In genomic region chr10:4632757-4633156, GRCh38 we compare ENCODE assay signal across 24 cellular contexts.
A peak's percentile ranks its signal among the peaks of the same experiment; 100 is the strongest.
DNase-seq lines count a peak whose midpoint lies in the region; ATAC-seq and TF ChIP-seq lines count a peak whose summit lies in the region.
"Had no signal": no experiment of that assay in that cellular context is flagged by ENCODE, and none has a peak within 500 bp of the region (broad histone marks: within the 10 kb centered on the region; RNA-seq: fewer than 3 reads in every experiment).

No MANE protein-coding gene starts in this region.

- no peaks in the 10 kb centered on the region for H3K36me3 Mint-ChIP-seq in Calu3 (ENCODE audit: insufficient read depth, unreplicated experiment)

- H2BK12ac ChIP-seq in trophoblast cell (ENCODE audit: low read length): peak overlapping the region; percentile 93

- in situ Hi-C loops in Panc1 (cut with HindIII; ENCODE audit: low pct_unique_long_range_greater_than_20kb, low sequenced_read_pairs): no loop called here

- H3K14ac ChIP-seq in trophoblast cell (ENCODE audit: low read length): peak overlapping the region; percentile 77

- peak overlapping the region; percentile 78 for H4K8ac ChIP-seq in trophoblast cell (ENCODE audit: low read depth, low read length)

- H3K27me3 Mint-ChIP-seq in Calu3 (ENCODE audit: unreplicated experiment): no peaks in the 10 kb centered on the region

- H4K12ac ChIP-seq in trophoblast cell (ENCODE audit: low read depth, low read length): peak overlapping the region; percentile 31

- H3K4me1 ChIP-seq in Panc1 (ENCODE audit: control insufficient read depth, insufficient read depth, low read length) (no peaks in the 10 kb centered on the region), right cardiac atrium (ENCODE audit: control insufficient read depth, insufficient read depth, low read length) (no peaks in the 10 kb centered on the region), trophoblast cell (ENCODE audit: control insufficient read depth in 1 of 2, insufficient read depth in 2 of 2, low read length in 2 of 2) (peaks cover 7 to 11% of the 10 kb centered on the region in 2 experiments)
- H3K4me1 ChIP-seq: SJCRH30 had no signal

- H2BK5ac ChIP-seq in trophoblast cell (ENCODE audit: low read depth, low read length, poor library complexity): peak overlapping the region; percentile 54

- no peak overlapping the region for H3K23ac ChIP-seq in trophoblast cell (ENCODE audit: low read length)

- H3K4me3 Mint-ChIP-seq in Calu3 (ENCODE audit: low read depth, unreplicated experiment): no peak overlapping the region
- H3K4me3 Mint-ChIP-seq: CD8-positive, alpha-beta memory T cell had no signal

- peaks cover 15% of the 10 kb centered on the region for H3K4me1 Mint-ChIP-seq in Calu3 (ENCODE audit: low read depth, unreplicated experiment)
- H3K4me1 Mint-ChIP-seq: CD8-positive, alpha-beta memory T cell had no signal

- peaks cover 9% of the 10 kb centered on the region for H3K79me1 ChIP-seq in trophoblast cell (ENCODE audit: low read length)

- ATAC-seq in Panc1 (no peak), right cardiac atrium (peak; percentile 52 to 81), GM18870 (IDR thresholded peaks at IDR 0.05; ENCODE audit: unreplicated experiment) (no peak), HG03521 (IDR thresholded peaks at IDR 0.05; ENCODE audit: unreplicated experiment) (no peak)
- ATAC-seq: HCT116, K562 had no signal

- H3K4me3 ChIP-seq in Panc1 (ENCODE audit: low read depth in 2 of 2, low read length in 2 of 2): no peak overlapping the region
- H3K4me3 ChIP-seq in right cardiac atrium (ENCODE audit: low read length): no peak overlapping the region
- no peak overlapping the region for H3K4me3 ChIP-seq in trophoblast cell (ENCODE audit: low read depth, low read length)
- H3K4me3 ChIP-seq: GM23248, K562, MG63, SJCRH30 had no signal

- POLR2A ChIA-PET in Panc1 (lab: Charles Lee): no interaction called here

- H3K9me3 ChIP-seq in Panc1 (ENCODE audit: control insufficient read depth, insufficient read depth, low read depth, low read length): peaks cover 3% of the 10 kb centered on the region; the same call in 1 of the 2 replicates
- H3K9me3 ChIP-seq in right cardiac atrium (ENCODE audit: control insufficient read depth, low read length): no peaks in the 10 kb centered on the region
- peaks cover 2% of the 10 kb centered on the region for H3K9me3 ChIP-seq in trophoblast cell (ENCODE audit: insufficient read depth, low read depth, low read length)
- H3K9me3 ChIP-seq: MG63, SJCRH30 had no signal

- peak overlapping the region; percentile 73 for H3K18ac ChIP-seq in trophoblast cell (ENCODE audit: low read length)

- no peak overlapping the region for H3K4me2 ChIP-seq in trophoblast cell (ENCODE audit: low read length)

- no peak for TF ChIP-seq CTCF in Calu3 (IDR thresholded peaks at IDR 0.05; ENCODE audit: unreplicated experiment)
- TF ChIP-seq CTCF in Panc1 (IDR thresholded peaks at IDR 0.05): no peak

- H3K36me3 ChIP-seq in Panc1 (ENCODE audit: control insufficient read depth, insufficient read depth, low read length) (no peaks in the 10 kb centered on the region), trophoblast cell (ENCODE audit: control insufficient read depth in 1 of 2, insufficient read depth in 2 of 2, low read length in 2 of 2) (no peaks in the 10 kb centered on the region)
- H3K36me3 ChIP-seq: MG63, SJCRH30 had no signal

- peak overlapping the region; percentile 60 for H3K4ac ChIP-seq in trophoblast cell (ENCODE audit: low read depth, low read length)

- peak overlapping the region; percentile 51 for H2AFZ ChIP-seq in trophoblast cell (ENCODE audit: insufficient read depth, low read length, poor library complexity)
- H2AFZ ChIP-seq: GM23248 had no signal

- peaks cover 2% of the 10 kb centered on the region for H3K79me2 ChIP-seq in trophoblast cell (ENCODE audit: control insufficient read depth, insufficient read depth, low read length, poor library complexity)

- H3K9ac ChIP-seq in trophoblast cell (ENCODE audit: low read length): no peak overlapping the region
- H3K9ac ChIP-seq: GM23248 had no signal

- peak overlapping the region; percentile 32 for H3K27ac Mint-ChIP-seq in Calu3 (ENCODE audit: unreplicated experiment)
- H3K27ac Mint-ChIP-seq: CD8-positive, alpha-beta memory T cell had no signal

- H2BK120ac ChIP-seq in trophoblast cell (ENCODE audit: insufficient read depth, low read length, poor library complexity): peak overlapping the region; percentile 80

- DNase-seq in Calu3: no peak
- DNase-seq in Panc1 (ENCODE audit: low read depth, low spot score): no peak
- peak; percentile 30 to 69 (median 48) for DNase-seq in right cardiac atrium
- DNase-seq in trophoblast cell: no peak
- DNase-seq in NCI-H748 treated with DMSO at 0.1 percent for 48 hours (lab: John Stamatoyannopoulos, UW): no peak
- no peak for DNase-seq in NCI-H345 (lab: John Stamatoyannopoulos, UW)
- DNase-seq: CD8-positive, alpha-beta memory T cell; DMS53; EL; GF-D8; GM23248; MG63; NCI-H1417; NCI-H1694 treated with DMSO at 0.1 percent for 48 hours; NCI-H2081 treated with DMSO at 0.1 percent for 48 hours; NCI-H2171 treated with DMSO at 0.1 percent for 48 hours; NCI-H446 treated with DMSO at 0.1 percent for 48 hours; NCI-H69; SJCRH30 had no signal

- H3K9me3 Mint-ChIP-seq in Calu3 (ENCODE audit: low read depth, unreplicated experiment): no peaks in the 10 kb centered on the region

- no peaks in the 10 kb centered on the region for H3K27me3 ChIP-seq in Panc1 (ENCODE audit: control insufficient read depth, insufficient read depth, low read length)
- H3K27me3 ChIP-seq in right cardiac atrium (ENCODE audit: control insufficient read depth, insufficient read depth): no peaks in the 10 kb centered on the region
- no peaks in the 10 kb centered on the region for H3K27me3 ChIP-seq in trophoblast cell (ENCODE audit: insufficient read depth, low read length)
- H3K27me3 ChIP-seq: MG63, SJCRH30 had no signal

- CTCF ChIA-PET in Calu3 (lab: Charles Lee) (no interaction called here), Panc1 (lab: Charles Lee) (no interaction called here)

- intact Hi-C loops in Calu3 (cut with micrococcal nuclease; ENCODE audit: unreplicated experiment): no loop called here
- intact Hi-C loops in Panc1 (cut with micrococcal nuclease; ENCODE audit: unreplicated experiment): no loop called here
- intact Hi-C loops in right cardiac atrium (cut with DNase I): no loop called here

- peak overlapping the region; percentile 28 for H2AK5ac ChIP-seq in trophoblast cell (ENCODE audit: low read length)

- WGBS in right cardiac atrium: 65% methylated on average over 5 of the region's 5 CpGs
- no CpG with 5 or more reads among the region's 5 CpGs for WGBS in trophoblast cell (ENCODE audit: extremely low coverage, insufficient coverage, insufficient read length)

- no TSS peak for BruUV-seq in Calu3 (replicated peaks; lab: Mats Ljungman, UMichigan)
- no TSS peak for BruUV-seq in Panc1 (replicated peaks; lab: Mats Ljungman, UMichigan)

- peak overlapping the region; percentile 86 for H4K91ac ChIP-seq in trophoblast cell (ENCODE audit: low read depth, low read length)

- peak overlapping the region; percentile 12; the same call in 1 of the 2 replicates for H3K27ac ChIP-seq in Panc1 (ENCODE audit: low read length)
- no peak overlapping the region for H3K27ac ChIP-seq in right cardiac atrium (ENCODE audit: low read length)
- peak overlapping the region; percentile 12 for H3K27ac ChIP-seq in trophoblast cell (ENCODE audit: low read depth, low read length)
- H3K27ac ChIP-seq: C4-2B, GM23248, SJCRH30 had no signal

Comparison
In these comparisons a context has a peak if more than half of its experiments do, and no peak if none do; other contexts are left out.
1. DNase-seq: peak in right cardiac atrium (3 of 3); none in Calu3 (single experiment), Panc1 (single experiment), trophoblast cell (0 of 2), NCI-H748 treated with DMSO at 0.1 percent for 48 hours (single experiment) and NCI-H345 (single experiment).
2. ATAC-seq: peak in right cardiac atrium (2 of 2); none in Panc1 (single experiment), GM18870 (single experiment) and HG03521 (single experiment).